Comparison of ENCODE assay signal across 1 cellular context in genomic region chr2:72665448-72665847, GRCh38.
TF ChIP-seq lines count a peak whose summit lies in the region.

No MANE protein-coding gene starts in this region.

TF ChIP-seq in HepG2, 621 proteins besides CTCF, POLR2A, EP300 and RAD21 (continued from another document):
- TF ChIP-seq ZNF276 (CRISPR knock-in tag; IDR thresholded peaks at IDR 0.05; ENCODE audit: low read depth) (no peak), DNMT3B (CRISPR knock-in tag; conservative IDR thresholded peaks at IDR 0.05) (no peak), YY1 (IDR thresholded peaks at IDR 0.05; ENCODE audit: insufficient read depth, insufficient replicate concordance, low read depth, low read length) (no peak), ZBTB25 (CRISPR knock-in tag; IDR thresholded peaks at IDR 0.05) (no peak)
